In genomic region chr5:124908603-124909451, GRCh38 we compare ENCODE assay signal across 8 cellular contexts.
DNase-seq lines count a peak whose midpoint lies in the region; ATAC-seq and TF ChIP-seq lines count a peak whose summit lies in the region.

No MANE protein-coding gene starts in this region.

- peak; percentile 30 for ATAC-seq in activated CD8-positive, alpha-beta T cell treated with anti-CD3 and anti-CD28 coated beads for 36 hours
- no peak for ATAC-seq in activated CD8-positive, alpha-beta T cell treated with anti-CD3 and anti-CD28 coated beads, Interleukin-2, amount 10 ng/mL, durations not matched to agents 7 days and 5 days
- peak; percentile 68 for ATAC-seq in HG03108 (IDR thresholded peaks at IDR 0.05; ENCODE audit: unreplicated experiment)
- peak; percentile 38 to 55 for ATAC-seq in right cardiac atrium

- H3K36me3 ChIP-seq in spleen, result no peaks in the 10 kb centered on the region

- no peak overlapping the region for H3K4me3 Mint-ChIP-seq in activated CD8-positive, alpha-beta T cell treated with anti-CD3 and anti-CD28 coated beads for 36 hours
- H3K4me3 Mint-ChIP-seq in activated CD8-positive, alpha-beta T cell treated with anti-CD3 and anti-CD28 coated beads, Interleukin-2, amount 10 ng/mL, durations not matched to agents 7 days and 5 days, result no peak overlapping the region

- H3K27me3 Mint-ChIP-seq in activated CD8-positive, alpha-beta T cell treated with anti-CD3 and anti-CD28 coated beads for 36 hours, result peaks cover 4% of the 10 kb centered on the region
- no peaks in the 10 kb centered on the region for H3K27me3 Mint-ChIP-seq in activated CD8-positive, alpha-beta T cell treated with anti-CD3 and anti-CD28 coated beads, Interleukin-2, amount 10 ng/mL, durations not matched to agents 7 days and 5 days (ENCODE audit: low read depth)

- 29% methylated on average over 7 of the region's 7 CpGs for WGBS in right cardiac atrium
- 56 to 72% (median 67%) methylated on average over 7 of the region's 7 CpGs for whole genome bisulfite sequencing in spleen, 5 donors

- TF ChIP-seq CTCF in activated CD8-positive, alpha-beta T cell treated with anti-CD3 and anti-CD28 coated beads for 36 hours (IDR thresholded peaks at IDR 0.05), result no peak
- no peak for TF ChIP-seq CTCF in spleen (IDR thresholded peaks at IDR 0.05 in 8 of 11, conservative IDR thresholded peaks at IDR 0.05 in 3 of 11)

- POLR2A ChIA-PET in activated CD8-positive, alpha-beta T cell treated with anti-CD3 and anti-CD28 coated beads for 36 hours (lab: Charles Lee), result no interaction called here
- POLR2A ChIA-PET in activated CD8-positive, alpha-beta T cell treated with anti-CD3 and anti-CD28 coated beads, Interleukin-2, amount 10 ng/mL, durations not matched to agents 7 days and 5 days (lab: Charles Lee), result no interaction called here

- H3K4me1 ChIP-seq in right cardiac atrium (ENCODE audit: control insufficient read depth, insufficient read depth, low read length) (peaks cover 2% of the 10 kb centered on the region), spleen (peaks cover 14 to 45% (median 29%) of the 10 kb centered on the region in 6 donors)

- H3K9me3 ChIP-seq in right cardiac atrium (ENCODE audit: control insufficient read depth, low read length) (no peaks in the 10 kb centered on the region), spleen (no peaks in the 10 kb centered on the region)

- CTCF ChIA-PET in activated CD8-positive, alpha-beta T cell treated with anti-CD3 and anti-CD28 coated beads for 36 hours (lab: Charles Lee), result no interaction called here
- CTCF ChIA-PET in activated CD8-positive, alpha-beta T cell treated with anti-CD3 and anti-CD28 coated beads, Interleukin-2, amount 10 ng/mL, durations not matched to agents 7 days and 5 days (lab: Charles Lee), result no interaction called here

- no peak overlapping the region for H3K27ac ChIP-seq in right cardiac atrium (ENCODE audit: low read length)
- no peak overlapping the region for H3K27ac ChIP-seq in spleen

- no peak for TF ChIP-seq POLR2A in spleen (IDR thresholded peaks at IDR 0.05)

- H3K36me3 Mint-ChIP-seq in activated CD8-positive, alpha-beta T cell treated with anti-CD3 and anti-CD28 coated beads for 36 hours (ENCODE audit: low read depth), result no peaks in the 10 kb centered on the region
- no peaks in the 10 kb centered on the region for H3K36me3 Mint-ChIP-seq in activated CD8-positive, alpha-beta T cell treated with anti-CD3 and anti-CD28 coated beads, Interleukin-2, amount 10 ng/mL, durations not matched to agents 7 days and 5 days (ENCODE audit: low read depth)

- no peak overlapping the region for H3K27ac Mint-ChIP-seq in activated CD8-positive, alpha-beta T cell treated with anti-CD3 and anti-CD28 coated beads for 36 hours
- H3K27ac Mint-ChIP-seq in activated CD8-positive, alpha-beta T cell treated with anti-CD3 and anti-CD28 coated beads, Interleukin-2, amount 10 ng/mL, durations not matched to agents 7 days and 5 days, result no peak overlapping the region

- H3K9me3 Mint-ChIP-seq in activated CD8-positive, alpha-beta T cell treated with anti-CD3 and anti-CD28 coated beads for 36 hours, result no peaks in the 10 kb centered on the region
- no peaks in the 10 kb centered on the region for H3K9me3 Mint-ChIP-seq in activated CD8-positive, alpha-beta T cell treated with anti-CD3 and anti-CD28 coated beads, Interleukin-2, amount 10 ng/mL, durations not matched to agents 7 days and 5 days (ENCODE audit: insufficient read depth)

- intact Hi-C loops in activated CD8-positive, alpha-beta T cell treated with anti-CD3 and anti-CD28 coated beads for 36 hours (cut with micrococcal nuclease), result no loop called here
- intact Hi-C loops in right cardiac atrium (cut with DNase I) (loop anchor here in 3 of 4 donors (5.0 to 10.0 kb wide), 3 partner anchors 162 to 254 kb away; partner anchors contain the start of gene ZNF608 (in 2 of the 3)), posterior cingulate gyrus (cut with DNase I) (no loop called here), spleen (cut with DNase I; ENCODE audit: low total_unique reads) (no loop called here)

- H3K27me3 ChIP-seq in right cardiac atrium (ENCODE audit: control insufficient read depth, insufficient read depth) (no peaks in the 10 kb centered on the region), spleen (replicated peaks in 1 of 7) (no peaks in the 10 kb centered on the region)

- H3K4me3 ChIP-seq in right cardiac atrium (ENCODE audit: low read length), result no peak overlapping the region
- no peak overlapping the region for H3K4me3 ChIP-seq in spleen

- H3K4me1 Mint-ChIP-seq in activated CD8-positive, alpha-beta T cell treated with anti-CD3 and anti-CD28 coated beads for 36 hours (ENCODE audit: low read depth), result peaks cover 3% of the 10 kb centered on the region
- no peaks in the 10 kb centered on the region for H3K4me1 Mint-ChIP-seq in activated CD8-positive, alpha-beta T cell treated with anti-CD3 and anti-CD28 coated beads, Interleukin-2, amount 10 ng/mL, durations not matched to agents 7 days and 5 days (ENCODE audit: low read depth)

- DNase-seq in activated CD8-positive, alpha-beta T cell treated with anti-CD3 and anti-CD28 coated beads for 36 hours, result no peak
- DNase-seq in activated CD8-positive, alpha-beta T cell treated with anti-CD3 and anti-CD28 coated beads, Interleukin-2, amount 10 ng/mL, durations not matched to agents 7 days and 5 days, result no peak
- DNase-seq in NCI-H774 (lab: John Stamatoyannopoulos, UW), result peak; percentile 38
- no peak for DNase-seq in right cardiac atrium
- no peak for DNase-seq in GM19238 (ENCODE audit: insufficient read length, low spot score)
- no peak for DNase-seq in posterior cingulate gyrus
- no peak for DNase-seq in spleen

Comparison
In these comparisons a context has a peak if more than half of its experiments do, and no peak if none do; other contexts are left out.
1. intact Hi-C loops: an anchor here in right cardiac atrium (5.0 to 10.0 kb wide); none called in activated CD8-positive, alpha-beta T cell treated with anti-CD3 and anti-CD28 coated beads for 36 hours, posterior cingulate gyrus and spleen.